1 cellular context compared by ENCODE assay signal in the genomic region with DNA sequence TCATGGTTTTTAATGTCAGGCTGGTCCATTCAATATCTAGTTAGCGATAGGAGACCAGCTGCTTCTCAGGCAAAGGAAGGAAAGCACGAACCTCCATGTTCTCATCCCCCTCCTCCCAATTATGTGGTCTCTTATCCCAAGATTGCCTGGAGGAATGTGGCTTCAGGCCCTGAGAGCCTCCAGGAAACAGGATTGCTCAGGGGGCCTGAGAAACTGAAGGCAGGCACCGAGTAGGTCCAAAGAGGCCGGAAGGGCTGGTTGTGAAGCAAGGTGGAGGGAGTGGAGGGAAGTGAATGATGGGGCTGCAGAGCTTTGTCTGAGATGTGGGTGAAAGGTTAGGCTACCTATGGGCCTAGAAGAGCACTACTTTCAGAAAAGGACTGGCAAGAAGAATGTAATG.
TF ChIP-seq lines count a peak whose summit lies in the region.

No MANE protein-coding gene starts in this region.

TF ChIP-seq in WTC11, 78 proteins besides CTCF, POLR2A, EP300 and RAD21 (continued from another document):
- no peak for TF ChIP-seq ATF2 (CRISPR knock-in tag; IDR thresholded peaks at IDR 0.05; ENCODE audit: borderline replicate concordance, low read depth)
- TF ChIP-seq, protein P1, sequence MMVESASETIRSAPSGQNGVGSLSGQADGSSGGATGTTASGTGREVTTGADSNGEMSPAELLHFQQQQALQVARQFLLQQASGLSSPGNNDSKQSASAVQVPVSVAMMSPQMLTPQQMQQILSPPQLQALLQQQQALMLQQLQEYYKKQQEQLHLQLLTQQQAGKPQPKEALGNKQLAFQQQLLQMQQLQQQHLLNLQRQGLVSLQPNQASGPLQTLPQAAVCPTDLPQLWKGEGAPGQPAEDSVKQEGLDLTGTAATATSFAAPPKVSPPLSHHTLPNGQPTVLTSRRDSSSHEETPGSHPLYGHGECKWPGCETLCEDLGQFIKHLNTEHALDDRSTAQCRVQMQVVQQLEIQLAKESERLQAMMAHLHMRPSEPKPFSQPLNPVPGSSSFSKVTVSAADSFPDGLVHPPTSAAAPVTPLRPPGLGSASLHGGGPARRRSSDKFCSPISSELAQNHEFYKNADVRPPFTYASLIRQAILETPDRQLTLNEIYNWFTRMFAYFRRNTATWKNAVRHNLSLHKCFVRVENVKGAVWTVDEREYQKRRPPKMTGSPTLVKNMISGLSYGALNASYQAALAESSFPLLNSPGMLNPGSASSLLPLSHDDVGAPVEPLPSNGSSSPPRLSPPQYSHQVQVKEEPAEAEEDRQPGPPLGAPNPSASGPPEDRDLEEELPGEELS (CRISPR knock-in tag; IDR thresholded peaks at IDR 0.05): no peak
- no peak for TF ChIP-seq ZNF232 (CRISPR knock-in tag; IDR thresholded peaks at IDR 0.05)
